Comparison of ENCODE assay signal across 22 cellular contexts in genomic region chr2:117056376-117056748, GRCh38.
DNase-seq lines count a peak whose midpoint lies in the region; ATAC-seq and TF ChIP-seq lines count a peak whose summit lies in the region.
"Had no signal": no experiment of that assay in that cellular context is flagged by ENCODE, and none has a peak within 500 bp of the region (broad histone marks: within the 10 kb centered on the region; RNA-seq: fewer than 3 reads in every experiment).

No MANE protein-coding gene starts in this region.

- no peak overlapping the region for H3K27ac ChIP-seq in C4-2B
- H3K27ac ChIP-seq in Karpas-422 (ENCODE audit: low read length), result no peak overlapping the region
- H3K27ac ChIP-seq: HL-60, KMS-11, SJCRH30 had no signal

- no peaks in the 10 kb centered on the region for H3K36me3 ChIP-seq in Karpas-422 (ENCODE audit: insufficient read depth, low read length)
- H3K36me3 ChIP-seq: SJCRH30 had no signal

- H3K27me3 ChIP-seq in Karpas-422 (ENCODE audit: low read length), result no peaks in the 10 kb centered on the region

- H3K9me3 Mint-ChIP-seq in brain (peaks cover 0 to 2% (median 0%) of the 10 kb centered on the region in 5 experiments), nephron (no peaks in the 10 kb centered on the region)

- H3K9ac ChIP-seq in Karpas-422 (ENCODE audit: low read length), result no peak overlapping the region
- H3K9ac ChIP-seq: KMS-11 had no signal

- H3K27ac Mint-ChIP-seq in brain (peak overlapping the region in 3 of 5 experiments; percentile 4 to 37 (median 9)), nephron (peak overlapping the region in 2 of 3 experiments; percentile 44 to 67)
- H3K27ac Mint-ChIP-seq: CD4-positive, CD25-positive, alpha-beta regulatory T cell had no signal

- H3K36me3 Mint-ChIP-seq in brain (no peaks in the 10 kb centered on the region), nephron (ENCODE audit: low read depth) (no peaks in the 10 kb centered on the region)
- H3K36me3 Mint-ChIP-seq: CD4-positive, CD25-positive, alpha-beta regulatory T cell; IgD-negative memory B cell had no signal

- ATAC-seq in HG02852 (IDR thresholded peaks at IDR 0.05; ENCODE audit: unreplicated experiment), result no peak
- ATAC-seq: Right ventricle myocardium inferior had no signal

- 0 out of 2 replicates have a peak, but pooled peaks have one; percentile 5 for TF ChIP-seq CTCF in C4-2B (conservative IDR thresholded peaks at IDR 0.05)
- no peak for TF ChIP-seq CTCF in brain (conservative IDR thresholded peaks at IDR 0.05)
- TF ChIP-seq CTCF in nephron (IDR thresholded peaks at IDR 0.05; ENCODE audit: unreplicated experiment in 3 of 3), result no peak

- peaks cover 38% of the 10 kb centered on the region for H3K4me1 ChIP-seq in Karpas-422 (ENCODE audit: low read length)
- H3K4me1 ChIP-seq: SJCRH30 had no signal

- H3K4me2 ChIP-seq in Karpas-422 (ENCODE audit: low read depth, low read length, poor library complexity, severe bottlenecking), result peak overlapping the region; percentile 20
- H3K4me2 ChIP-seq: KMS-11 had no signal

- H3K4me1 Mint-ChIP-seq in brain, result peaks cover 4% of the 10 kb centered on the region
- no peaks in the 10 kb centered on the region for H3K4me1 Mint-ChIP-seq in nephron
- H3K4me1 Mint-ChIP-seq: CD4-positive, CD25-positive, alpha-beta regulatory T cell had no signal

- H3K79me2 ChIP-seq in Karpas-422 (ENCODE audit: low read length), result no peaks in the 10 kb centered on the region

- no peaks in the 10 kb centered on the region for H3K27me3 Mint-ChIP-seq in brain
- H3K27me3 Mint-ChIP-seq in nephron (ENCODE audit: low read depth), result no peaks in the 10 kb centered on the region
- H3K27me3 Mint-ChIP-seq: CD4-positive, CD25-positive, alpha-beta regulatory T cell; IgD-negative memory B cell had no signal

- H3K4me3 ChIP-seq in Karpas-422 (ENCODE audit: low read length), result no peak overlapping the region
- H3K4me3 ChIP-seq: SJCRH30 had no signal

- H3K4me3 Mint-ChIP-seq in brain (no peak overlapping the region), nephron (no peak overlapping the region)
- H3K4me3 Mint-ChIP-seq: CD4-positive, CD25-positive, alpha-beta regulatory T cell; IgD-negative memory B cell had no signal

- H3K9me2 ChIP-seq in Karpas-422 (replicated peaks; ENCODE audit: insufficient read depth, low read length), result no peaks in the 10 kb centered on the region

- H3K9me3 ChIP-seq in Karpas-422 (ENCODE audit: low read length), result no peaks in the 10 kb centered on the region
- H3K9me3 ChIP-seq: SJCRH30 had no signal

- intact Hi-C loops in posterior vena cava (cut with DNase I) (no loop called here), head of caudate nucleus (cut with DNase I) (no loop called here)

- peak overlapping the region; percentile 69 for H2AFZ ChIP-seq in Karpas-422 (ENCODE audit: low read length)

- peak; percentile 50 for DNase-seq in Karpas-422
- no peak for DNase-seq in posterior vena cava (ENCODE audit: low spot score)
- DNase-seq in activated CD4-positive, alpha-beta T cell treated with anti-CD3 and anti-CD28 coated beads for 48 hours, result no peak
- DNase-seq in head of caudate nucleus, result no peak
- DNase-seq: CD4-positive, CD25-positive, alpha-beta regulatory T cell; H7; NCI-H1105; NCI-H1436 treated with DMSO at 0.1 percent for 48 hours; NCI-H187 treated with DMSO at 0.1 percent for 48 hours; NCI-H2171 treated with DMSO at 0.1 percent for 48 hours; NCI-H345; NCI-H524; NCI-H748 treated with DMSO at 0.1 percent for 48 hours; SJCRH30 had no signal

- H4K20me1 ChIP-seq in Karpas-422 (ENCODE audit: insufficient read depth, low read depth, low read length), result no peaks in the 10 kb centered on the region
